Comparison of ENCODE assay signal across 8 cellular contexts in genomic region chr9:35603506-35603985, GRCh38. TPM values are rescaled to one million over a fixed set of nuclear protein-coding genes. Genes with fewer than 3 reads are reported as not detected.
A peak's percentile ranks its signal among the peaks of the same experiment; 100 is the strongest.
DNase-seq lines count a peak whose midpoint lies in the region; ATAC-seq and TF ChIP-seq lines count a peak whose summit lies in the region.

No MANE protein-coding gene starts in this region.

- H3K36me3 ChIP-seq in DND-41 (ENCODE audit: insufficient read depth, low read length) (peaks cover 20% of the 10 kb centered on the region), KMS-11 (ENCODE audit: insufficient read depth) (no peaks in the 10 kb centered on the region), heart left ventricle (peaks cover 0 to 17% (median 12%) of the 10 kb centered on the region in 9 donors), psoas muscle (ENCODE audit: insufficient read depth in 1 of 2, low read depth in 1 of 2) (peaks cover 8 to 20% of the 10 kb centered on the region in 2 donors)

- ATAC-seq in DND-41 (ENCODE audit: insufficient read depth, low read depth) (no peak), heart left ventricle (peak; percentile 2 to 21 (median 11)), psoas muscle (peak; percentile 31 to 63 (median 55)), HG03095 (IDR thresholded peaks at IDR 0.05; ENCODE audit: unreplicated experiment) (no peak)

- H3K9me3 Mint-ChIP-seq in activated T-helper 2 cell treated with anti-CD3 and anti-CD28 coated beads, Interferon-gamma antibody, Interleukin-2, Interleukin-4, amounts not matched to agents 10 μg/mL and 5 μg/mL and 100 μg/mL, durations not matched to agents 14 hours and 24 hours and 36 hours: no peaks in the 10 kb centered on the region

- H3K9ac ChIP-seq in DND-41 (ENCODE audit: low read depth, low read length) (peak overlapping the region; percentile 65), KMS-11 (no peak overlapping the region)

- H3K79me2 ChIP-seq in DND-41 (ENCODE audit: insufficient read depth, low read length) (peaks cover 49% of the 10 kb centered on the region), KMS-11 (ENCODE audit: insufficient read depth, low read depth) (no peaks in the 10 kb centered on the region)

- H3K36me3 Mint-ChIP-seq in activated T-helper 2 cell treated with anti-CD3 and anti-CD28 coated beads, Interferon-gamma antibody, Interleukin-2, Interleukin-4, amounts not matched to agents 10 μg/mL and 5 μg/mL and 100 μg/mL, durations not matched to agents 14 hours and 24 hours and 36 hours (ENCODE audit: low read depth): peaks cover 19% of the 10 kb centered on the region

- H3K27ac Mint-ChIP-seq in activated T-helper 2 cell treated with anti-CD3 and anti-CD28 coated beads, Interferon-gamma antibody, Interleukin-2, Interleukin-4, amounts not matched to agents 10 μg/mL and 5 μg/mL and 100 μg/mL, durations not matched to agents 14 hours and 24 hours and 36 hours: peak overlapping the region; percentile 93

- peaks cover 49% of the 10 kb centered on the region for H3K4me1 ChIP-seq in DND-41 (ENCODE audit: insufficient read depth, low read length)
- peaks cover 11% of the 10 kb centered on the region for H3K4me1 ChIP-seq in KMS-11 (ENCODE audit: low read depth, poor library complexity, severe bottlenecking)
- peaks cover 6 to 33% (median 25%) of the 10 kb centered on the region in 12 donors for H3K4me1 ChIP-seq in heart left ventricle
- H3K4me1 ChIP-seq in psoas muscle: peaks cover 35% of the 10 kb centered on the region

- TF ChIP-seq POLR2A in heart left ventricle (IDR thresholded peaks at IDR 0.05): no peak

- TF ChIP-seq CTCF in DND-41 (IDR thresholded peaks at IDR 0.05; ENCODE audit: borderline replicate concordance, extremely low read depth, low read length, poor library complexity, severe bottlenecking) (no peak), KMS-11 (conservative IDR thresholded peaks at IDR 0.05; ENCODE audit: low read depth, low read length) (no peak), heart left ventricle (IDR thresholded peaks at IDR 0.05) (no peak), psoas muscle (IDR thresholded peaks at IDR 0.05) (no peak)

- H3K27me3 ChIP-seq in DND-41 (ENCODE audit: insufficient read depth, low read length, poor library complexity) (no peaks in the 10 kb centered on the region), KMS-11 (ENCODE audit: insufficient read depth, low read depth) (no peaks in the 10 kb centered on the region), heart left ventricle (no peaks in the 10 kb centered on the region), psoas muscle (ENCODE audit: insufficient read depth in 3 of 3, low read length in 2 of 3) (no peaks in the 10 kb centered on the region)

- H3K27ac ChIP-seq in DND-41 (ENCODE audit: low read length): peak overlapping the region; percentile 83
- H3K27ac ChIP-seq in KMS-11: no peak overlapping the region
- peak overlapping the region; percentile 49 to 96 (median 86) for H3K27ac ChIP-seq in heart left ventricle
- peak overlapping the region; percentile 95 for H3K27ac ChIP-seq in psoas muscle

- H3K9me3 ChIP-seq in DND-41 (ENCODE audit: insufficient read depth, low read length, severe bottlenecking) (no peaks in the 10 kb centered on the region), heart left ventricle (no peaks in the 10 kb centered on the region), psoas muscle (no peaks in the 10 kb centered on the region)

- 2 to 5% (median 3%) methylated on average over 18 of the region's 18 CpGs for WGBS in heart left ventricle, 4 donors
- WGBS in psoas muscle, 3 donors: 1 to 2% (median 1%) methylated on average over 18 of the region's 18 CpGs

- H3K4me3 Mint-ChIP-seq in activated T-helper 2 cell treated with anti-CD3 and anti-CD28 coated beads, Interferon-gamma antibody, Interleukin-2, Interleukin-4, amounts not matched to agents 10 μg/mL and 5 μg/mL and 100 μg/mL, durations not matched to agents 14 hours and 24 hours and 36 hours (ENCODE audit: low read depth): peak overlapping the region; percentile 84

- DNase-seq in DND-41 (peak; percentile 54), heart left ventricle (peak in 4 of 5 donors; percentile 45 to 72 (median 57)), psoas muscle (peak; percentile 87 to 90), germinal center (ENCODE audit: low spot score) (no peak)
- no peak for DNase-seq in activated T-helper 2 cell treated with anti-CD3 and anti-CD28 coated beads, Interferon-gamma antibody, Interleukin-2, Interleukin-4, amounts not matched to agents 10 μg/mL and 5 μg/mL and 100 μg/mL, durations not matched to agents 14 hours and 24 hours and 36 hours (ENCODE audit: low spot score)
- no peak for DNase-seq in activated CD4-positive, CD25-positive, alpha-beta regulatory T cell treated with anti-CD3 and anti-CD28 coated beads, Interleukin-2, amount 50 U/mL, for 72 hours

- H3K27me3 Mint-ChIP-seq in activated T-helper 2 cell treated with anti-CD3 and anti-CD28 coated beads, Interferon-gamma antibody, Interleukin-2, Interleukin-4, amounts not matched to agents 10 μg/mL and 5 μg/mL and 100 μg/mL, durations not matched to agents 14 hours and 24 hours and 36 hours (ENCODE audit: low read depth): no peaks in the 10 kb centered on the region

- H4K20me1 ChIP-seq in DND-41 (ENCODE audit: insufficient read depth, low read length) (peaks cover 16% of the 10 kb centered on the region), KMS-11 (ENCODE audit: insufficient read depth) (no peaks in the 10 kb centered on the region)

- peak overlapping the region; percentile 19 to 62; a peak in 3 of 4 replicates for H3K4me3 ChIP-seq in DND-41 (ENCODE audit: low read depth in 1 of 2, low read length in 2 of 2)
- no peak overlapping the region for H3K4me3 ChIP-seq in KMS-11 (IDR thresholded peaks at IDR 0.05; ENCODE audit: insufficient read depth, low read depth, low read length)
- peak overlapping the region in 11 of 12 donors; percentile 4 to 96 (median 77) for H3K4me3 ChIP-seq in heart left ventricle
- H3K4me3 ChIP-seq in psoas muscle: peak overlapping the region; percentile 87

- H3K4me2 ChIP-seq in DND-41 (ENCODE audit: insufficient read depth, low read length) (peak overlapping the region; percentile 91), KMS-11 (peak overlapping the region; percentile 10; the same call in 1 of the 2 replicates)

- H2AFZ ChIP-seq in DND-41 (ENCODE audit: low read depth, low read length): peak overlapping the region; percentile 88
- H2AFZ ChIP-seq in KMS-11 (ENCODE audit: low read depth): peak overlapping the region; percentile 72

- intact Hi-C loops in activated T-helper 2 cell treated with anti-CD3 and anti-CD28 coated beads, Interferon-gamma antibody, Interleukin-2, Interleukin-4, amounts not matched to agents 10 μg/mL and 5 μg/mL and 100 μg/mL, durations not matched to agents 14 hours and 24 hours and 36 hours (cut with micrococcal nuclease): loop anchor here (10.0 kb wide), 1 partner anchor 211 kb away; the partner anchor contains the start of genes HINT2 and SPAG8
- intact Hi-C loops in heart left ventricle (cut with DNase I) (loop anchor here in 4 of 10 donors (2.0 to 10.0 kb wide), 7 partner anchors 44 to 491 kb away; partner anchors contain the start of genes CCDC107 (in 2 of the 4), RMRP (in 2 of the 4), SIT1 (in 2 of the 4) and ATOSB (in 1 of the 4)), psoas muscle (cut with DNase I) (loop anchor here (5.0 to 10.0 kb wide), 5 partner anchors 36 to 121 kb away; no protein-coding TSS in a partner anchor)

- H3K4me1 Mint-ChIP-seq in activated T-helper 2 cell treated with anti-CD3 and anti-CD28 coated beads, Interferon-gamma antibody, Interleukin-2, Interleukin-4, amounts not matched to agents 10 μg/mL and 5 μg/mL and 100 μg/mL, durations not matched to agents 14 hours and 24 hours and 36 hours (ENCODE audit: low read depth): peaks cover 32% of the 10 kb centered on the region

RNA-seq across cellular contexts. Expression of gene TESK1, which starts 1.5 kb away (rescaled TPM):
- 44.5 and 48.0 TPM in 2 replicates for total RNA-seq in activated T-helper 2 cell treated with anti-CD3 and anti-CD28 coated beads, Interferon-gamma antibody, Interleukin-2, Interleukin-4, amounts not matched to agents 10 μg/mL and 5 μg/mL and 100 μg/mL, durations not matched to agents 14 hours and 24 hours and 36 hours
- total RNA-seq in heart left ventricle (10 to 100 TPM; 19.8 to 47.6 (median 24.5) TPM), psoas muscle (10 to 100 TPM; 44.4 to 81.0 (median 56.8) TPM)
- polyA plus RNA-seq in heart left ventricle (10 to 100 TPM; 33.3 to 40.8 TPM), psoas muscle (10 to 100 TPM; 59.4 to 73.6 (median 70.7) TPM)

RNA-seq across cellular contexts. Expression of gene CD72, which starts 14.7 kb away (rescaled TPM):
- 11.3 and 11.4 TPM in 2 replicates for total RNA-seq in activated T-helper 2 cell treated with anti-CD3 and anti-CD28 coated beads, Interferon-gamma antibody, Interleukin-2, Interleukin-4, amounts not matched to agents 10 μg/mL and 5 μg/mL and 100 μg/mL, durations not matched to agents 14 hours and 24 hours and 36 hours
- 1 to 10 TPM in 4 of 9 donors, under 1 TPM in 3, not detected in 2; 0.46 to 10.0 (median 1.2) TPM for total RNA-seq in heart left ventricle
- polyA plus RNA-seq in heart left ventricle: under 1 TPM; 0.38 to 0.76 TPM
- under 1 TPM; 0.57 to 0.71 (median 0.64) TPM for total RNA-seq in psoas muscle
- polyA plus RNA-seq in psoas muscle: 1 to 10 TPM in 1 of 3 donors, under 1 TPM in 2; 0.46 to 1.2 (median 0.68) TPM

RNA-seq across cellular contexts. Expression of gene SIT1, which starts 47.2 kb away (rescaled TPM):
- total RNA-seq in activated T-helper 2 cell treated with anti-CD3 and anti-CD28 coated beads, Interferon-gamma antibody, Interleukin-2, Interleukin-4, amounts not matched to agents 10 μg/mL and 5 μg/mL and 100 μg/mL, durations not matched to agents 14 hours and 24 hours and 36 hours: 90.2 and 92.1 TPM in 2 replicates
- total RNA-seq in heart left ventricle (1 to 10 TPM in 1 of 9 donors, under 1 TPM in 2, not detected in 6; 0.47 to 4.2 (median 0.54) TPM), psoas muscle (under 1 TPM; 0.23 to 0.34 (median 0.28) TPM)
- polyA plus RNA-seq in heart left ventricle (under 1 TPM in 1 of 2 donors, not detected in 1; 0.19 TPM), psoas muscle (under 1 TPM in 2 of 3 donors, not detected in 1; 0.08 to 0.10 TPM)

RNA-seq across cellular contexts. Expression of gene RMRP, which starts 54.3 kb away (rescaled TPM):
- total RNA-seq in activated T-helper 2 cell treated with anti-CD3 and anti-CD28 coated beads, Interferon-gamma antibody, Interleukin-2, Interleukin-4, amounts not matched to agents 10 μg/mL and 5 μg/mL and 100 μg/mL, durations not matched to agents 14 hours and 24 hours and 36 hours: 5,290 and 6,583 TPM in 2 replicates
- total RNA-seq in heart left ventricle (over 10,000 TPM in 3 of 9 donors, 1,000 to 10,000 TPM in 5, 100 to 1,000 TPM in 1; 462 to 18,741 (median 5,764) TPM), psoas muscle (over 10,000 TPM in 1 of 4 donors, 1,000 to 10,000 TPM in 3; 3,787 to 10,280 (median 6,744) TPM)
- polyA plus RNA-seq in heart left ventricle (100 to 1,000 TPM; 118 to 429 TPM), psoas muscle (10 to 100 TPM in 1 of 3 donors, not detected in 2; 26.8 TPM)

RNA-seq across cellular contexts. Expression of gene CCDC107, which starts 54.5 kb away (rescaled TPM):
- total RNA-seq in activated T-helper 2 cell treated with anti-CD3 and anti-CD28 coated beads, Interferon-gamma antibody, Interleukin-2, Interleukin-4, amounts not matched to agents 10 μg/mL and 5 μg/mL and 100 μg/mL, durations not matched to agents 14 hours and 24 hours and 36 hours: 23.0 TPM in 2 replicates
- total RNA-seq in heart left ventricle: 10 to 100 TPM; 35.5 to 78.5 (median 43.8) TPM
- polyA plus RNA-seq in heart left ventricle: 100 to 1,000 TPM in 1 of 2 donors, 10 to 100 TPM in 1; 70.1 to 116 TPM
- 10 to 100 TPM; 15.4 to 39.4 (median 27.5) TPM for total RNA-seq in psoas muscle
- 10 to 100 TPM; 21.5 to 49.4 (median 36.3) TPM for polyA plus RNA-seq in psoas muscle

Comparison
In these comparisons a context has a peak if more than half of its experiments do, and no peak if none do; other contexts are left out.
1. ATAC-seq: peak in heart left ventricle (4 of 4) and psoas muscle (4 of 4); none in DND-41 (single experiment) and HG03095 (single experiment).
2. DNase-seq: peak in DND-41 (single experiment), heart left ventricle (4 of 5) and psoas muscle (2 of 2); none in activated T-helper 2 cell treated with anti-CD3 and anti-CD28 coated beads, Interferon-gamma antibody, Interleukin-2, Interleukin-4, amounts not matched to agents 10 μg/mL and 5 μg/mL and 100 μg/mL, durations not matched to agents 14 hours and 24 hours and 36 hours (single experiment), germinal center (single experiment) and activated CD4-positive, CD25-positive, alpha-beta regulatory T cell treated with anti-CD3 and anti-CD28 coated beads, Interleukin-2, amount 50 U/mL, for 72 hours (single experiment).
3. RNA of gene SIT1, which starts 47.2 kb away (total RNA-seq): 90.2 to 92.1 TPM in activated T-helper 2 cell treated with anti-CD3 and anti-CD28 coated beads, Interferon-gamma antibody, Interleukin-2, Interleukin-4, amounts not matched to agents 10 μg/mL and 5 μg/mL and 100 μg/mL, durations not matched to agents 14 hours and 24 hours and 36 hours; 0.23 to 0.34 TPM in psoas muscle and 0.47 to 4.2 TPM in heart left ventricle; every median in the first group is over 10 times any median in the second.